9 cellular contexts compared by ENCODE assay signal in genomic region chr7:105304040-105304895, GRCh38.
DNase-seq lines count a peak whose midpoint lies in the region; ATAC-seq and TF ChIP-seq lines count a peak whose summit lies in the region.
"Had no signal": no experiment of that assay in that cellular context is flagged by ENCODE, and none has a peak within 500 bp of the region (broad histone marks: within the 10 kb centered on the region; RNA-seq: fewer than 3 reads in every experiment).

No MANE protein-coding gene starts in this region.

- peak; percentile 76 for ATAC-seq in HG02943 (IDR thresholded peaks at IDR 0.05; ENCODE audit: low read depth, unreplicated experiment)
- peak; percentile 50 for ATAC-seq in T-helper 17 cell

- intact Hi-C loops in activated CD4-positive, alpha-beta T cell treated with anti-CD3 and anti-CD28 coated beads, Interleukin-2, amount 10 ng/mL, durations not matched to agents 24 days and 14 days (cut with micrococcal nuclease), result no loop called here

- no peak for DNase-seq in activated CD4-positive, alpha-beta T cell treated with anti-CD3 and anti-CD28 coated beads, Interleukin-2, amount 10 ng/mL, durations not matched to agents 24 days and 14 days
- DNase-seq in activated CD4-positive, alpha-beta T cell treated with anti-CD3 and anti-CD28 coated beads for 4 hours, result no peak
- DNase-seq in T-helper 17 cell (no peak), kidney epithelial cell (ENCODE audit: low read depth) (peak; percentile 29), KG1 (lab: John Stamatoyannopoulos, UW) (no peak), NCI-H82 treated with DMSO at 0.1 percent for 48 hours (lab: John Stamatoyannopoulos, UW; ENCODE audit: unreplicated experiment) (no peak)
- no peak for DNase-seq in NK-92 treated with Interleukin-12 subunit alpha and Interleukin-12 subunit beta, amount 100 ng/mL, for 24 hours (lab: John Stamatoyannopoulos, UW)

- no peaks in the 10 kb centered on the region for H3K36me3 ChIP-seq in kidney epithelial cell (ENCODE audit: control insufficient read depth, insufficient read depth, low read length)

- no peak overlapping the region for H3K4me3 Mint-ChIP-seq in activated CD4-positive, alpha-beta T cell treated with anti-CD3 and anti-CD28 coated beads, Interleukin-2, amount 10 ng/mL, durations not matched to agents 24 days and 14 days
- H3K4me3 Mint-ChIP-seq in T-helper 17 cell, result no peak overlapping the region
- H3K4me3 Mint-ChIP-seq: activated naive CD4-positive, alpha-beta T cell treated with anti-CD3 and anti-CD28 coated beads, Interleukin-2, amount 50 U/mL, for 24 hours had no signal

- H3K4me3 ChIP-seq in kidney epithelial cell (ENCODE audit: low read depth, low read length), result no peak overlapping the region

- H3K27ac Mint-ChIP-seq in activated CD4-positive, alpha-beta T cell treated with anti-CD3 and anti-CD28 coated beads, Interleukin-2, amount 10 ng/mL, durations not matched to agents 24 days and 14 days, result peak overlapping the region; percentile 20
- no peak overlapping the region for H3K27ac Mint-ChIP-seq in T-helper 17 cell
- H3K27ac Mint-ChIP-seq: activated naive CD4-positive, alpha-beta T cell treated with anti-CD3 and anti-CD28 coated beads, Interleukin-2, amount 50 U/mL, for 24 hours had no signal

- H3K27me3 ChIP-seq in kidney epithelial cell (ENCODE audit: control insufficient read depth, insufficient read depth, low read length), result no peaks in the 10 kb centered on the region

- H3K9me3 Mint-ChIP-seq in activated CD4-positive, alpha-beta T cell treated with anti-CD3 and anti-CD28 coated beads, Interleukin-2, amount 10 ng/mL, durations not matched to agents 24 days and 14 days, result peaks cover 10% of the 10 kb centered on the region
- H3K9me3 Mint-ChIP-seq: activated naive CD4-positive, alpha-beta T cell treated with anti-CD3 and anti-CD28 coated beads, Interleukin-2, amount 50 U/mL, for 24 hours had no signal

- peaks cover 59% of the 10 kb centered on the region for H3K4me1 Mint-ChIP-seq in activated CD4-positive, alpha-beta T cell treated with anti-CD3 and anti-CD28 coated beads, Interleukin-2, amount 10 ng/mL, durations not matched to agents 24 days and 14 days
- H3K4me1 Mint-ChIP-seq in T-helper 17 cell, result peaks cover 40% of the 10 kb centered on the region

- H3K36me3 Mint-ChIP-seq in activated CD4-positive, alpha-beta T cell treated with anti-CD3 and anti-CD28 coated beads, Interleukin-2, amount 10 ng/mL, durations not matched to agents 24 days and 14 days (ENCODE audit: low read depth), result peaks cover 18% of the 10 kb centered on the region
- peaks cover 2% of the 10 kb centered on the region for H3K36me3 Mint-ChIP-seq in T-helper 17 cell (ENCODE audit: low read depth)
- H3K36me3 Mint-ChIP-seq: activated naive CD4-positive, alpha-beta T cell treated with anti-CD3 and anti-CD28 coated beads, Interleukin-2, amount 50 U/mL, for 24 hours had no signal

- no peaks in the 10 kb centered on the region for H3K27me3 Mint-ChIP-seq in activated CD4-positive, alpha-beta T cell treated with anti-CD3 and anti-CD28 coated beads, Interleukin-2, amount 10 ng/mL, durations not matched to agents 24 days and 14 days
- no peaks in the 10 kb centered on the region for H3K27me3 Mint-ChIP-seq in T-helper 17 cell
- H3K27me3 Mint-ChIP-seq: activated naive CD4-positive, alpha-beta T cell treated with anti-CD3 and anti-CD28 coated beads, Interleukin-2, amount 50 U/mL, for 24 hours had no signal

- TF ChIP-seq CTCF in kidney epithelial cell (IDR thresholded peaks at IDR 0.05; ENCODE audit: insufficient read depth, low read length, poor library complexity, severe bottlenecking), result no peak

- no peaks in the 10 kb centered on the region for H3K9me3 ChIP-seq in T-helper 17 cell (ENCODE audit: control insufficient read depth, low read length, poor library complexity, severe bottlenecking)
